ENCODE assay signal across 8 cellular contexts in the genomic region with DNA sequence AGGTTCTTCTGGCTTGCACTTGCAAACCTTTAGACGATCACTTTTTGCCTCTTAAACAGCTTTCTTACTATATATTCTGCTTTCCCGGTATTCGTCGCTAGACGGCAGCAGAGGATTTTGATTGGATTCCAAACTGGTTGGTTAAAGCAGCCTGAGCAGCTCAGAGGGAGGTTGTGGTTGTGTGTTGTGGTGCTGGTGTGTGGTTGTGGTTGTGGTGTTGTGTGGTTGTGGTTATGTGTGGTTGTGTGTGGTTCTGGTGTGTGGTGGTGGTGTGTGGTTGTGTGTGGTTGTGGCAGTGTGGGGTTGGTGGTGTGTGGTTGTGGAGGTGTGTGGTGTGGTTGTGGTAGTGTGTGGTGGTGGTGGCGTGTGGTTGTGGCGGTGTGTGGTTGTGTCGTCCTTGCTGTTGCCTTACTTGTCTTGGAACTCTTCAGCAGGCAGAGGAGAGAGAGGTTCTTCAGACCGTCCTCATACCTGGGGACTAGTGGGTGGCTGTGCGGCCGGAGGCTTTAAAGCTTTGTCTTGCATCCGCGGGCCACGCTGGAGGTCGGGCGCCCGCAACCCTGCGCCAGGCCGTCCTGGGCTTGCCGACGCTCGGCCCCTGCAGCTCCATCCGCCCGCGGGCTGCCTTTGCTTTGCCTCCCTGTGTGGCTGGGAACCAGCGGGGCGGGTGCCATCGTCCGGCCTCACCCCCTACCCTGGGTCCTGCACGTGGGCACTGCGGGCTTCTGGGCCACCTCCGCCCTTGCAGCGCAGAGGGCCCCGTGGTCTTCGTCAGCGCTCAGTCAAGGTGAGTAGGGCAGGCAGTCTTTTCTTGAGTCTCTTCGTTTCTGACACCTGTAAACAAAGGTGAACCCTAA.
DNase-seq lines count a peak whose midpoint lies in the region; ATAC-seq and TF ChIP-seq lines count a peak whose summit lies in the region.

No MANE protein-coding gene starts in this region.

- peak overlapping the region in 2 of 3 experiments; percentile 7 to 8 for H3K27ac Mint-ChIP-seq in nephron
- H3K27ac Mint-ChIP-seq in natural killer cell: peak overlapping the region in 1 of 2 donors; percentile 2

- peak; percentile 48 to 61 (median 58) for TF ChIP-seq CTCF in nephron (IDR thresholded peaks at IDR 0.05; ENCODE audit: unreplicated experiment in 3 of 3)
- no peak for TF ChIP-seq CTCF in natural killer cell (IDR thresholded peaks at IDR 0.05)

- intact Hi-C loops in natural killer cell (cut with micrococcal nuclease): no loop called here

- peak; percentile 34 to 39 for DNase-seq in activated T-cell treated with anti-CD3 and anti-CD28 coated beads, Interleukin-2, amount 50 U/mL, for 48 hours
- DNase-seq in activated T-cell treated with anti-CD3 and anti-CD28 coated beads for 4 hours: no peak
- DNase-seq in NAMALWA (ENCODE audit: low spot score): peak; percentile 69
- DNase-seq in SKM-1 treated with dmso at 0.1 percent for 144 hours (lab: John Stamatoyannopoulos, UW; ENCODE audit: unreplicated experiment): peak; percentile 63
- no peak for DNase-seq in natural killer cell

- no peak overlapping the region for H3K4me3 Mint-ChIP-seq in nephron
- H3K4me3 Mint-ChIP-seq in natural killer cell: no peak overlapping the region

- no peaks in the 10 kb centered on the region for H3K4me1 Mint-ChIP-seq in nephron
- H3K4me1 Mint-ChIP-seq in natural killer cell: no peaks in the 10 kb centered on the region

- peak; percentile 69 for ATAC-seq in esophagus mucosa
- ATAC-seq in HG03378 (IDR thresholded peaks at IDR 0.05; ENCODE audit: unreplicated experiment): no peak
- ATAC-seq in natural killer cell: no peak

- H3K9me3 Mint-ChIP-seq in nephron (peaks cover 6% of the 10 kb centered on the region), natural killer cell (peaks cover 3 to 7% of the 10 kb centered on the region in 2 donors)

- H3K36me3 Mint-ChIP-seq in nephron (ENCODE audit: low read depth): peaks cover 30% of the 10 kb centered on the region
- H3K36me3 Mint-ChIP-seq in natural killer cell: no peaks in the 10 kb centered on the region

- H3K27me3 Mint-ChIP-seq in nephron (ENCODE audit: low read depth): no peaks in the 10 kb centered on the region
- H3K27me3 Mint-ChIP-seq in natural killer cell (ENCODE audit: low read depth in 2 of 2): no peaks in the 10 kb centered on the region

Comparison
In these comparisons a context has a peak if more than half of its experiments do, and no peak if none do; other contexts are left out.
1. DNase-seq: peak in activated T-cell treated with anti-CD3 and anti-CD28 coated beads, Interleukin-2, amount 50 U/mL, for 48 hours (2 of 2), NAMALWA (single experiment) and SKM-1 treated with dmso at 0.1 percent for 144 hours (single experiment); none in activated T-cell treated with anti-CD3 and anti-CD28 coated beads for 4 hours (single experiment) and natural killer cell (single experiment).